13 cellular contexts compared by ENCODE assay signal in the genomic region with DNA sequence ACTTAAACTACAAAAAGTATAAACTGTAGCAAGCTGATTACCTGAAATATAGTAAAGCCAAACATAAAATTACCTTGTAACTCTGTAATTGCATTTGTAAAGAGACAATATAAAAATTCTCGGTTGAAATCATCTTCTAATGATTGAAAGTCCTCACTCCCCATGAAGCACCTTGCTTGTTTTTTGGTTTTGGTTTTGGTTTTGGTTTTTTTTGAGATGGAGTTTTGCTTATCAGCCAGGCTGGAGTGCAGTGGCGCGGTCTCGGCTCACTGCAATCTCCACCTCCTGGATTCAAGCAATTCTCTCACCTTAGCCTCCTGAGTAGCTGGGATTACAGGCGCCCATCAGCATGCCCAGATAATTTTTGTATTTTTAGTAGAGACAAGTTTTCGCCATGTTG. TPM values are rescaled to one million over a fixed set of nuclear protein-coding genes. Genes with fewer than 3 reads are reported as not detected.
DNase-seq lines count a peak whose midpoint lies in the region; ATAC-seq and TF ChIP-seq lines count a peak whose summit lies in the region.
"Had no signal": no experiment of that assay in that cellular context is flagged by ENCODE, and none has a peak within 500 bp of the region (broad histone marks: within the 10 kb centered on the region; RNA-seq: fewer than 3 reads in every experiment).

No MANE protein-coding gene starts in this region.

- H3K4me3 ChIP-seq in MM.1S (ENCODE audit: low read length), result peak overlapping the region; percentile 35
- H3K4me3 ChIP-seq in brain microvascular endothelial cell (ENCODE audit: low read depth, low read length), result no peak overlapping the region

- no peak overlapping the region; the same call in 1 of the 2 replicates for H3K27ac ChIP-seq in MM.1S (ENCODE audit: low read length)
- no peak overlapping the region for H3K27ac ChIP-seq in brain microvascular endothelial cell
- no peak overlapping the region for H3K27ac ChIP-seq in CD4-positive, alpha-beta T cell (ENCODE audit: low read depth, low read length)

- no peaks in the 10 kb centered on the region for H3K36me3 Mint-ChIP-seq in CD4-positive, alpha-beta T cell (ENCODE audit: low read depth)
- H3K36me3 Mint-ChIP-seq: CD8-positive, alpha-beta T cell had no signal

- H3K79me2 ChIP-seq in MM.1S (ENCODE audit: low read length), result no peaks in the 10 kb centered on the region

- peaks cover 40% of the 10 kb centered on the region for H3K27me3 Mint-ChIP-seq in CD4-positive, alpha-beta T cell

- H2AFZ ChIP-seq in MM.1S (ENCODE audit: low read length), result peak overlapping the region; percentile 4

- CTCF ChIA-PET in CD4-positive, alpha-beta T cell (lab: Charles Lee), result no interaction called here

- peak overlapping the region; percentile 36 for H3K4me2 ChIP-seq in MM.1S (ENCODE audit: low read depth, low read length)

- peak; percentile 57 for ATAC-seq in left lobe of liver
- ATAC-seq in CD4-positive, alpha-beta T cell (ENCODE audit: poor library complexity), result no peak
- ATAC-seq: CD8-positive, alpha-beta T cell had no signal

- H3K27ac Mint-ChIP-seq in CD4-positive, alpha-beta T cell, result no peak overlapping the region
- H3K27ac Mint-ChIP-seq: CD8-positive, alpha-beta T cell had no signal

- peaks cover 12% of the 10 kb centered on the region for H3F3A ChIP-seq in MM.1S (ENCODE audit: insufficient read depth, low read length)

- H3K9me2 ChIP-seq in MM.1S (replicated peaks; ENCODE audit: insufficient read depth, low read length), result no peaks in the 10 kb centered on the region

- peak overlapping the region; percentile 36; the same call in 1 of the 2 replicates for H3K9ac ChIP-seq in MM.1S (ENCODE audit: low read length)

- TF ChIP-seq CTCF in MM.1S (IDR thresholded peaks at IDR 0.05; ENCODE audit: low read length), result no peak
- TF ChIP-seq CTCF in brain microvascular endothelial cell (IDR thresholded peaks at IDR 0.05; ENCODE audit: low read depth, low read length, missing control alignments), result no peak
- TF ChIP-seq CTCF in CD4-positive, alpha-beta T cell (IDR thresholded peaks at IDR 0.05), result no peak

- DNase-seq in MM.1S (peak; percentile 85), OCI-M1 (lab: John Stamatoyannopoulos, UW) (peak; percentile 58), left lobe of liver (ENCODE audit: low spot score) (no peak), brain microvascular endothelial cell (no peak), midbrain (lab: John Stamatoyannopoulos, UW) (no peak)
- no peak for DNase-seq in CD4-positive, alpha-beta T cell
- DNase-seq: C1 segment of cervical spinal cord; Caco-2; CD8-positive, alpha-beta T cell; DND-41; GOT3; H7; HCEC 1CT had no signal

- H3K36me3 ChIP-seq in MM.1S (replicated peaks; ENCODE audit: insufficient read depth, low read length), result no peaks in the 10 kb centered on the region
- H3K36me3 ChIP-seq in brain microvascular endothelial cell (replicated peaks), result no peaks in the 10 kb centered on the region

- H3K4me3 Mint-ChIP-seq in CD4-positive, alpha-beta T cell, result no peak overlapping the region
- H3K4me3 Mint-ChIP-seq: CD8-positive, alpha-beta T cell had no signal

- H3K4me1 Mint-ChIP-seq in CD4-positive, alpha-beta T cell (ENCODE audit: low read depth), result no peaks in the 10 kb centered on the region

- in situ Hi-C loops in brain microvascular endothelial cell (cut with HindIII; ENCODE audit: low pct_ligation_motif_present, low sequenced_read_pairs), result no loop called here

- no peaks in the 10 kb centered on the region for H3K27me3 ChIP-seq in MM.1S (replicated peaks; ENCODE audit: insufficient read depth, low read length)
- H3K27me3 ChIP-seq in brain microvascular endothelial cell (replicated peaks), result no peaks in the 10 kb centered on the region
- peaks cover 4% of the 10 kb centered on the region for H3K27me3 ChIP-seq in CD4-positive, alpha-beta T cell (ENCODE audit: control insufficient read depth, insufficient read depth, low read length)

- no peaks in the 10 kb centered on the region for H4K20me1 ChIP-seq in MM.1S (ENCODE audit: insufficient read depth, low read length)

- no peaks in the 10 kb centered on the region for H3K9me3 ChIP-seq in MM.1S (replicated peaks; ENCODE audit: insufficient read depth, low read length)
- H3K9me3 ChIP-seq in CD4-positive, alpha-beta T cell (ENCODE audit: control insufficient read depth, low read length), result no peaks in the 10 kb centered on the region

- H3K9me3 Mint-ChIP-seq in CD4-positive, alpha-beta T cell, result peaks cover 2% of the 10 kb centered on the region

- POLR2A ChIA-PET in CD4-positive, alpha-beta T cell (lab: Charles Lee), result no interaction called here

- intact Hi-C loops in CD4-positive, alpha-beta T cell (cut with DNase I, micrococcal nuclease), result no loop called here

- H3K4me1 ChIP-seq in MM.1S (ENCODE audit: low read length), result no peaks in the 10 kb centered on the region
- H3K4me1 ChIP-seq: Caco-2 had no signal

RNA-seq across cellular contexts. Expression of gene GPR37, which starts 33.9 kb away (rescaled TPM):
- total RNA-seq in left lobe of liver, result 14.2 TPM
- total RNA-seq in CD4-positive, alpha-beta T cell, result not detected
- total RNA-seq: CD8-positive, alpha-beta T cell had no signal

Comparison
In these comparisons a context has a peak if more than half of its experiments do, and no peak if none do; other contexts are left out.
1. DNase-seq: peak in MM.1S (single experiment) and OCI-M1 (single experiment); none in left lobe of liver (single experiment), brain microvascular endothelial cell (single experiment), midbrain (single experiment) and CD4-positive, alpha-beta T cell (0 of 10).
2. RNA of gene GPR37, which starts 33.9 kb away (total RNA-seq): 14.2 TPM in left lobe of liver (single experiment); not detected in CD4-positive, alpha-beta T cell; every median in the first group is over 10 times any median in the second.